ENCODE assay signal across 12 cellular contexts in genomic region chr9:28808042-28808441, GRCh38.
A peak's percentile ranks its signal among the peaks of the same experiment; 100 is the strongest.
DNase-seq lines count a peak whose midpoint lies in the region; ATAC-seq and TF ChIP-seq lines count a peak whose summit lies in the region.
"Had no signal": no experiment of that assay in that cellular context is flagged by ENCODE, and none has a peak within 500 bp of the region (broad histone marks: within the 10 kb centered on the region; RNA-seq: fewer than 3 reads in every experiment).

No MANE protein-coding gene starts in this region.

- H3K9me3 ChIP-seq in BE2C = no peaks in the 10 kb centered on the region
- no peaks in the 10 kb centered on the region for H3K9me3 ChIP-seq in WERI-Rb-1 (ENCODE audit: severe bottlenecking)
- H3K9me3 ChIP-seq: SJCRH30 had no signal

- TF ChIP-seq CTCF in BE2C (IDR thresholded peaks at IDR 0.05; ENCODE audit: low read depth, low read length) = no peak
- no peak for TF ChIP-seq CTCF in WERI-Rb-1 (IDR thresholded peaks at IDR 0.05; ENCODE audit: low read depth, low read length)
- TF ChIP-seq CTCF in brain microvascular endothelial cell (IDR thresholded peaks at IDR 0.05; ENCODE audit: low read depth, low read length, missing control alignments) = no peak

- no peak overlapping the region for H3K27ac Mint-ChIP-seq in activated naive CD4-positive, alpha-beta T cell treated with anti-CD3 and anti-CD28 coated beads, Interleukin-2, amount 10 ng/mL, durations not matched to agents 7 days and 5 days

- no peaks in the 10 kb centered on the region for H3K36me3 Mint-ChIP-seq in activated naive CD4-positive, alpha-beta T cell treated with anti-CD3 and anti-CD28 coated beads, Interleukin-2, amount 10 ng/mL, durations not matched to agents 7 days and 5 days

- no peaks in the 10 kb centered on the region for H3K27me3 Mint-ChIP-seq in activated naive CD4-positive, alpha-beta T cell treated with anti-CD3 and anti-CD28 coated beads, Interleukin-2, amount 10 ng/mL, durations not matched to agents 7 days and 5 days

- DNase-seq in BE2C = peak; percentile 37
- DNase-seq in NCI-H1694 treated with DMSO at 0.1 percent for 48 hours (lab: John Stamatoyannopoulos, UW) = peak; percentile 51
- no peak for DNase-seq in WERI-Rb-1
- DNase-seq in inferior parietal cortex (ENCODE audit: extremely low spot score) = peak; percentile 63
- DNase-seq in activated naive CD4-positive, alpha-beta T cell treated with anti-CD3 and anti-CD28 coated beads, Interleukin-2, amount 10 ng/mL, durations not matched to agents 7 days and 5 days = no peak
- no peak for DNase-seq in brain microvascular endothelial cell
- no peak for DNase-seq in DMS79 treated with DMSO at 0.1 percent for 48 hours (lab: John Stamatoyannopoulos, UW)
- DNase-seq: SJCRH30, substantia nigra had no signal

- H3K4me3 ChIP-seq in BE2C (ENCODE audit: low read depth, low read length) = no peak overlapping the region; the same call in 1 of the 2 replicates
- no peak overlapping the region for H3K4me3 ChIP-seq in WERI-Rb-1 (ENCODE audit: low read depth, low read length)
- H3K4me3 ChIP-seq in brain microvascular endothelial cell (ENCODE audit: low read depth, low read length) = no peak overlapping the region
- H3K4me3 ChIP-seq: SJCRH30 had no signal

- H3K4me3 Mint-ChIP-seq in activated naive CD4-positive, alpha-beta T cell treated with anti-CD3 and anti-CD28 coated beads, Interleukin-2, amount 10 ng/mL, durations not matched to agents 7 days and 5 days = no peak overlapping the region

- H3K36me3 ChIP-seq in BE2C (no peaks in the 10 kb centered on the region), WERI-Rb-1 (no peaks in the 10 kb centered on the region), brain microvascular endothelial cell (replicated peaks) (no peaks in the 10 kb centered on the region)
- H3K36me3 ChIP-seq: SJCRH30 had no signal

- CTCF ChIA-PET in activated naive CD4-positive, alpha-beta T cell treated with anti-CD3 and anti-CD28 coated beads, Interleukin-2, amount 10 ng/mL, durations not matched to agents 7 days and 5 days (lab: Charles Lee) = no interaction called here

- H3K4me1 Mint-ChIP-seq in activated naive CD4-positive, alpha-beta T cell treated with anti-CD3 and anti-CD28 coated beads, Interleukin-2, amount 10 ng/mL, durations not matched to agents 7 days and 5 days = no peaks in the 10 kb centered on the region

- no peak for ATAC-seq in GM19035 (IDR thresholded peaks at IDR 0.05; ENCODE audit: unreplicated experiment)
- ATAC-seq: sciatic nerve had no signal

- H3K27me3 ChIP-seq in BE2C = no peaks in the 10 kb centered on the region
- H3K27me3 ChIP-seq in WERI-Rb-1 (ENCODE audit: insufficient read depth, low read depth, severe bottlenecking) = no peaks in the 10 kb centered on the region
- H3K27me3 ChIP-seq in brain microvascular endothelial cell (replicated peaks) = no peaks in the 10 kb centered on the region
- H3K27me3 ChIP-seq: SJCRH30 had no signal

- no peaks in the 10 kb centered on the region for H3K9me3 Mint-ChIP-seq in activated naive CD4-positive, alpha-beta T cell treated with anti-CD3 and anti-CD28 coated beads, Interleukin-2, amount 10 ng/mL, durations not matched to agents 7 days and 5 days

- in situ Hi-C loops in brain microvascular endothelial cell (cut with HindIII; ENCODE audit: low pct_ligation_motif_present, low sequenced_read_pairs) = no loop called here

- H3K27ac ChIP-seq in WERI-Rb-1 = peak overlapping the region; percentile 58
- H3K27ac ChIP-seq in brain microvascular endothelial cell = no peak overlapping the region
- H3K27ac ChIP-seq: C4-2B, SJCRH30 had no signal

- peaks cover 37% of the 10 kb centered on the region for H3K4me1 ChIP-seq in BE2C
- H3K4me1 ChIP-seq: SJCRH30 had no signal

Comparison
In these comparisons a context has a peak if more than half of its experiments do, and no peak if none do; other contexts are left out.
1. DNase-seq: peak in BE2C (single experiment), NCI-H1694 treated with DMSO at 0.1 percent for 48 hours (single experiment) and inferior parietal cortex (single experiment); none in WERI-Rb-1 (single experiment), activated naive CD4-positive, alpha-beta T cell treated with anti-CD3 and anti-CD28 coated beads, Interleukin-2, amount 10 ng/mL, durations not matched to agents 7 days and 5 days (single experiment), brain microvascular endothelial cell (single experiment) and DMS79 treated with DMSO at 0.1 percent for 48 hours (single experiment).